13 cellular contexts compared by ENCODE assay signal in genomic region chr6:5130135-5130866, GRCh38.
"Had no signal": no experiment of that assay in that cellular context is flagged by ENCODE, and none has a peak within 500 bp of the region (broad histone marks: within the 10 kb centered on the region; RNA-seq: fewer than 3 reads in every experiment).

No MANE protein-coding gene starts in this region.

- H3K4me3 ChIP-seq: dorsolateral prefrontal cortex, skin epidermis, suprapubic skin had no signal

- DNase-seq: activated CD4-positive, alpha-beta T cell treated with anti-CD3 and anti-CD28 coated beads, Interleukin-2, amount 50 U/mL, for 1 hour; activated naive CD4-positive, alpha-beta T cell; activated T-cell treated with anti-CD3 and anti-CD28 coated beads for 4 hours; aorta; dorsolateral prefrontal cortex; natural killer cell; right cardiac atrium; stimulated activated CD4-positive, alpha-beta T cell treated with anti-CD3 and anti-CD28 coated beads, Interleukin-4, amount 100 ng/mL, for 4 hours; stimulated activated CD8-positive, alpha-beta memory T cell treated with anti-CD3 and anti-CD28 coated beads, Interleukin-4, amount 100 ng/mL, for 48 hours; stimulated activated naive CD8-positive, alpha-beta T cell treated with anti-CD3 and anti-CD28 coated beads, Interleukin-15, Interleukin-2, amounts not matched to agents 100 U/mL and 50 U/mL, for 24 hours had no signal

- H3K36me3 ChIP-seq: suprapubic skin had no signal

- H3K9me3 ChIP-seq: suprapubic skin had no signal

- H3K27me3 ChIP-seq: dorsolateral prefrontal cortex, suprapubic skin had no signal

- ATAC-seq: activated CD4-positive, CD25-positive, alpha-beta regulatory T cell treated with anti-CD3 and anti-CD28 coated beads, Interleukin-2, amount 50 U/mL, for 24 hours; natural killer cell; right cardiac atrium; stimulated activated naive CD8-positive, alpha-beta T cell treated with anti-CD3 and anti-CD28 coated beads, Interleukin-15, Interleukin-2, amounts not matched to agents 100 U/mL and 50 U/mL, for 24 hours had no signal

- H3K27ac ChIP-seq: skin epidermis, suprapubic skin had no signal
